1 cellular context compared by ENCODE assay signal in the genomic region with DNA sequence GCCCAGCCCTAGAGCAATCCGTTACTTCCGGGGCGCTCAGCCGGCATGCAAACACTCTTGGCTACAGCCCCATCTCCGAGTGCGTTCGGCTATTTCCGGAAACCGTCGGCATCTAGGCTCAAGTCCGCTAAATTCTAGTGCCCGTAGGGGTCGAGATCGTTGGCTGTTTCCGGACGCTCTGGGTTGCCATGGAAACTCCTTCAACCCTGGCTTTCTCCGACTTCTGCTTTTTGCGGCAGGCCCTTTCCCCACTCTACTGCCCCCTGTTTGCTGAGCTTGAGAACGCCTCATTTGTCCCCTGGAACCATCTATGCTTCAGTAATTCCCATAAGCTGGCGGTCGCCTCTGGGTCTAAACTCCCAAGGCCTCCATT.
TF ChIP-seq lines count a peak whose summit lies in the region.

No MANE protein-coding gene starts in this region.

TF ChIP-seq in K562, 482 proteins besides CTCF, POLR2A, EP300 and RAD21 (continued from another document and continues in another):
- TF ChIP-seq, protein P1, sequence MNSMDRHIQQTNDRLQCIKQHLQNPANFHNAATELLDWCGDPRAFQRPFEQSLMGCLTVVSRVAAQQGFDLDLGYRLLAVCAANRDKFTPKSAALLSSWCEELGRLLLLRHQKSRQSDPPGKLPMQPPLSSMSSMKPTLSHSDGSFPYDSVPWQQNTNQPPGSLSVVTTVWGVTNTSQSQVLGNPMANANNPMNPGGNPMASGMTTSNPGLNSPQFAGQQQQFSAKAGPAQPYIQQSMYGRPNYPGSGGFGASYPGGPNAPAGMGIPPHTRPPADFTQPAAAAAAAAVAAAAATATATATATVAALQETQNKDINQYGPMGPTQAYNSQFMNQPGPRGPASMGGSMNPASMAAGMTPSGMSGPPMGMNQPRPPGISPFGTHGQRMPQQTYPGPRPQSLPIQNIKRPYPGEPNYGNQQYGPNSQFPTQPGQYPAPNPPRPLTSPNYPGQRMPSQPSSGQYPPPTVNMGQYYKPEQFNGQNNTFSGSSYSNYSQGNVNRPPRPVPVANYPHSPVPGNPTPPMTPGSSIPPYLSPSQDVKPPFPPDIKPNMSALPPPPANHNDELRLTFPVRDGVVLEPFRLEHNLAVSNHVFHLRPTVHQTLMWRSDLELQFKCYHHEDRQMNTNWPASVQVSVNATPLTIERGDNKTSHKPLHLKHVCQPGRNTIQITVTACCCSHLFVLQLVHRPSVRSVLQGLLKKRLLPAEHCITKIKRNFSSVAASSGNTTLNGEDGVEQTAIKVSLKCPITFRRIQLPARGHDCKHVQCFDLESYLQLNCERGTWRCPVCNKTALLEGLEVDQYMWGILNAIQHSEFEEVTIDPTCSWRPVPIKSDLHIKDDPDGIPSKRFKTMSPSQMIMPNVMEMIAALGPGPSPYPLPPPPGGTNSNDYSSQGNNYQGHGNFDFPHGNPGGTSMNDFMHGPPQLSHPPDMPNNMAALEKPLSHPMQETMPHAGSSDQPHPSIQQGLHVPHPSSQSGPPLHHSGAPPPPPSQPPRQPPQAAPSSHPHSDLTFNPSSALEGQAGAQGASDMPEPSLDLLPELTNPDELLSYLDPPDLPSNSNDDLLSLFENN (IDR thresholded peaks at IDR 0.05; ENCODE audit: low read depth in 2 of 2, low read length in 2 of 2), result no peak
- TF ChIP-seq, protein P2, sequence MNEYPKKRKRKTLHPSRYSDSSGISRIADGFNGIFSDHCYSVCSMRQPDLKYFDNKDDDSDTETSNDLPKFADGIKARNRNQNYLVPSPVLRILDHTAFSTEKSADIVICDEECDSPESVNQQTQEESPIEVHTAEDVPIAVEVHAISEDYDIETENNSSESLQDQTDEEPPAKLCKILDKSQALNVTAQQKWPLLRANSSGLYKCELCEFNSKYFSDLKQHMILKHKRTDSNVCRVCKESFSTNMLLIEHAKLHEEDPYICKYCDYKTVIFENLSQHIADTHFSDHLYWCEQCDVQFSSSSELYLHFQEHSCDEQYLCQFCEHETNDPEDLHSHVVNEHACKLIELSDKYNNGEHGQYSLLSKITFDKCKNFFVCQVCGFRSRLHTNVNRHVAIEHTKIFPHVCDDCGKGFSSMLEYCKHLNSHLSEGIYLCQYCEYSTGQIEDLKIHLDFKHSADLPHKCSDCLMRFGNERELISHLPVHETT (CRISPR knock-in tag; conservative IDR thresholded peaks at IDR 0.05 in 1 of 2, IDR thresholded peaks at IDR 0.05 in 1 of 2), result peak in 1 of 2 experiments; percentile 33; a peak in 1 of 4 replicates
- TF ChIP-seq HDAC1 (IDR thresholded peaks at IDR 0.05) (peak in 1 of 2 experiments; percentile 77; a peak in 2 of 4 replicates), NCOA1 (IDR thresholded peaks at IDR 0.05; ENCODE audit: low read depth) (no peak), RUNX1 (IDR thresholded peaks at IDR 0.05; ENCODE audit: low read depth) (no peak), SRSF7 (optimal IDR thresholded peaks at IDR 0.05; ENCODE audit: low read depth, low read length) (no peak), TEAD2 (tag; IDR thresholded peaks at IDR 0.05) (no peak), KDM4B (IDR thresholded peaks at IDR 0.05; ENCODE audit: borderline replicate concordance in 2 of 2, low read depth in 1 of 2) (no peak), ZNF174 (CRISPR knock-in tag; IDR thresholded peaks at IDR 0.05) (no peak), ZC3H11A (IDR thresholded peaks at IDR 0.05; ENCODE audit: low read depth, low read length) (no peak), JUN (IDR thresholded peaks at IDR 0.05; ENCODE audit: borderline replicate concordance, low read depth, low read length) (0 out of 2 replicates have a peak, but pooled peaks have one; percentile 6), JUN (CRISPR knock-in tag; IDR thresholded peaks at IDR 0.05; ENCODE audit: borderline replicate concordance) (no peak), DNMT1 (IDR thresholded peaks at IDR 0.05) (no peak), ZNF561 (CRISPR knock-in tag; conservative IDR thresholded peaks at IDR 0.05) (no peak), ZBTB8A (IDR thresholded peaks at IDR 0.05; ENCODE audit: partially characterized antibody) (no peak), ZNF695 (CRISPR knock-in tag; IDR thresholded peaks at IDR 0.05) (0 out of 2 replicates have a peak, but pooled peaks have one; percentile 28), ZFX (CRISPR knock-in tag; IDR thresholded peaks at IDR 0.05) (peak; percentile 45), MXI1 (IDR thresholded peaks at IDR 0.05; ENCODE audit: low read depth, low read length) (peak; percentile 79), CCAR2 (IDR thresholded peaks at IDR 0.05; ENCODE audit: low read depth, low read length) (no peak), HDAC2 (IDR thresholded peaks at IDR 0.05) (peak; percentile 49), RBFOX2 (IDR thresholded peaks at IDR 0.05; ENCODE audit: low read depth, low read length) (peak; percentile 60; the same call in 1 of the 2 replicates), ZNF586 (CRISPR knock-in tag; conservative IDR thresholded peaks at IDR 0.05) (no peak), ZNF444 (CRISPR knock-in tag; IDR thresholded peaks at IDR 0.05) (no peak), ZNF766 (CRISPR knock-in tag; conservative IDR thresholded peaks at IDR 0.05) (peak; percentile 38; the same call in 1 of the 2 replicates), KAT2B (IDR thresholded peaks at IDR 0.05; ENCODE audit: low read depth, low read length) (no peak), ZBTB1 (CRISPR knock-in tag; IDR thresholded peaks at IDR 0.05; ENCODE audit: borderline replicate concordance, low read depth) (no peak), GTF2E2 (tag; IDR thresholded peaks at IDR 0.05) (no peak), HNRNPL (IDR thresholded peaks at IDR 0.05; ENCODE audit: low read depth, low read length) (no peak), ILK (tag; IDR thresholded peaks at IDR 0.05; ENCODE audit: borderline replicate concordance, low read depth) (no peak), C11orf30 (IDR thresholded peaks at IDR 0.05; ENCODE audit: low read depth) (no peak), EZH2 (IDR thresholded peaks at IDR 0.05; ENCODE audit: borderline replicate concordance, low read depth, low read length) (no peak), FOXK1 (CRISPR knock-in tag; IDR thresholded peaks at IDR 0.05; ENCODE audit: borderline replicate concordance) (no peak)
- TF ChIP-seq, protein P3, sequence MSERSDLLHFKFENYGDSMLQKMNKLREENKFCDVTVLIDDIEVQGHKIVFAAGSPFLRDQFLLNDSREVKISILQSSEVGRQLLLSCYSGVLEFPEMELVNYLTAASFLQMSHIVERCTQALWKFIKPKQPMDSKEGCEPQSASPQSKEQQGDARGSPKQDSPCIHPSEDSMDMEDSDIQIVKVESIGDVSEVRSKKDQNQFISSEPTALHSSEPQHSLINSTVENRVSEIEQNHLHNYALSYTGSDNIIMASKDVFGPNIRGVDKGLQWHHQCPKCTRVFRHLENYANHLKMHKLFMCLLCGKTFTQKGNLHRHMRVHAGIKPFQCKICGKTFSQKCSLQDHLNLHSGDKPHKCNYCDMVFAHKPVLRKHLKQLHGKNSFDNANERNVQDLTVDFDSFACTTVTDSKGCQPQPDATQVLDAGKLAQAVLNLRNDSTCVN (CRISPR knock-in tag; IDR thresholded peaks at IDR 0.05), result no peak
- TF ChIP-seq, protein P4, sequence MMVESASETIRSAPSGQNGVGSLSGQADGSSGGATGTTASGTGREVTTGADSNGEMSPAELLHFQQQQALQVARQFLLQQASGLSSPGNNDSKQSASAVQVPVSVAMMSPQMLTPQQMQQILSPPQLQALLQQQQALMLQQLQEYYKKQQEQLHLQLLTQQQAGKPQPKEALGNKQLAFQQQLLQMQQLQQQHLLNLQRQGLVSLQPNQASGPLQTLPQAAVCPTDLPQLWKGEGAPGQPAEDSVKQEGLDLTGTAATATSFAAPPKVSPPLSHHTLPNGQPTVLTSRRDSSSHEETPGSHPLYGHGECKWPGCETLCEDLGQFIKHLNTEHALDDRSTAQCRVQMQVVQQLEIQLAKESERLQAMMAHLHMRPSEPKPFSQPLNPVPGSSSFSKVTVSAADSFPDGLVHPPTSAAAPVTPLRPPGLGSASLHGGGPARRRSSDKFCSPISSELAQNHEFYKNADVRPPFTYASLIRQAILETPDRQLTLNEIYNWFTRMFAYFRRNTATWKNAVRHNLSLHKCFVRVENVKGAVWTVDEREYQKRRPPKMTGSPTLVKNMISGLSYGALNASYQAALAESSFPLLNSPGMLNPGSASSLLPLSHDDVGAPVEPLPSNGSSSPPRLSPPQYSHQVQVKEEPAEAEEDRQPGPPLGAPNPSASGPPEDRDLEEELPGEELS (CRISPR knock-in tag; IDR thresholded peaks at IDR 0.05; ENCODE audit: borderline replicate concordance), result peak; percentile 18; the same call in 1 of the 2 replicates
- TF ChIP-seq, protein P5, sequence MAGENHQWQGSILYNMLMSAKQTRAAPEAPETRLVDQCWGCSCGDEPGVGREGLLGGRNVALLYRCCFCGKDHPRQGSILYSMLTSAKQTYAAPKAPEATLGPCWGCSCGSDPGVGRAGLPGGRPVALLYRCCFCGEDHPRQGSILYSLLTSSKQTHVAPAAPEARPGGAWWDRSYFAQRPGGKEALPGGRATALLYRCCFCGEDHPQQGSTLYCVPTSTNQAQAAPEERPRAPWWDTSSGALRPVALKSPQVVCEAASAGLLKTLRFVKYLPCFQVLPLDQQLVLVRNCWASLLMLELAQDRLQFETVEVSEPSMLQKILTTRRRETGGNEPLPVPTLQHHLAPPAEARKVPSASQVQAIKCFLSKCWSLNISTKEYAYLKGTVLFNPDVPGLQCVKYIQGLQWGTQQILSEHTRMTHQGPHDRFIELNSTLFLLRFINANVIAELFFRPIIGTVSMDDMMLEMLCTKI (IDR thresholded peaks at IDR 0.05; ENCODE audit: partially characterized antibody), result no peak
- TF ChIP-seq, protein P6, sequence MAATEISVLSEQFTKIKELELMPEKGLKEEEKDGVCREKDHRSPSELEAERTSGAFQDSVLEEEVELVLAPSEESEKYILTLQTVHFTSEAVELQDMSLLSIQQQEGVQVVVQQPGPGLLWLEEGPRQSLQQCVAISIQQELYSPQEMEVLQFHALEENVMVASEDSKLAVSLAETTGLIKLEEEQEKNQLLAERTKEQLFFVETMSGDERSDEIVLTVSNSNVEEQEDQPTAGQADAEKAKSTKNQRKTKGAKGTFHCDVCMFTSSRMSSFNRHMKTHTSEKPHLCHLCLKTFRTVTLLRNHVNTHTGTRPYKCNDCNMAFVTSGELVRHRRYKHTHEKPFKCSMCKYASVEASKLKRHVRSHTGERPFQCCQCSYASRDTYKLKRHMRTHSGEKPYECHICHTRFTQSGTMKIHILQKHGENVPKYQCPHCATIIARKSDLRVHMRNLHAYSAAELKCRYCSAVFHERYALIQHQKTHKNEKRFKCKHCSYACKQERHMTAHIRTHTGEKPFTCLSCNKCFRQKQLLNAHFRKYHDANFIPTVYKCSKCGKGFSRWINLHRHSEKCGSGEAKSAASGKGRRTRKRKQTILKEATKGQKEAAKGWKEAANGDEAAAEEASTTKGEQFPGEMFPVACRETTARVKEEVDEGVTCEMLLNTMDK (IDR thresholded peaks at IDR 0.05; ENCODE audit: borderline replicate concordance, insufficient read depth, low read depth, low read length, poor library complexity, severe bottlenecking), result peak; percentile 92
- TF ChIP-seq, protein P7, sequence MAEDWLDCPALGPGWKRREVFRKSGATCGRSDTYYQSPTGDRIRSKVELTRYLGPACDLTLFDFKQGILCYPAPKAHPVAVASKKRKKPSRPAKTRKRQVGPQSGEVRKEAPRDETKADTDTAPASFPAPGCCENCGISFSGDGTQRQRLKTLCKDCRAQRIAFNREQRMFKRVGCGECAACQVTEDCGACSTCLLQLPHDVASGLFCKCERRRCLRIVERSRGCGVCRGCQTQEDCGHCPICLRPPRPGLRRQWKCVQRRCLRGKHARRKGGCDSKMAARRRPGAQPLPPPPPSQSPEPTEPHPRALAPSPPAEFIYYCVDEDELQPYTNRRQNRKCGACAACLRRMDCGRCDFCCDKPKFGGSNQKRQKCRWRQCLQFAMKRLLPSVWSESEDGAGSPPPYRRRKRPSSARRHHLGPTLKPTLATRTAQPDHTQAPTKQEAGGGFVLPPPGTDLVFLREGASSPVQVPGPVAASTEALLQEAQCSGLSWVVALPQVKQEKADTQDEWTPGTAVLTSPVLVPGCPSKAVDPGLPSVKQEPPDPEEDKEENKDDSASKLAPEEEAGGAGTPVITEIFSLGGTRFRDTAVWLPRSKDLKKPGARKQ (CRISPR knock-in tag; IDR thresholded peaks at IDR 0.05), result no peak
- TF ChIP-seq, protein P8, sequence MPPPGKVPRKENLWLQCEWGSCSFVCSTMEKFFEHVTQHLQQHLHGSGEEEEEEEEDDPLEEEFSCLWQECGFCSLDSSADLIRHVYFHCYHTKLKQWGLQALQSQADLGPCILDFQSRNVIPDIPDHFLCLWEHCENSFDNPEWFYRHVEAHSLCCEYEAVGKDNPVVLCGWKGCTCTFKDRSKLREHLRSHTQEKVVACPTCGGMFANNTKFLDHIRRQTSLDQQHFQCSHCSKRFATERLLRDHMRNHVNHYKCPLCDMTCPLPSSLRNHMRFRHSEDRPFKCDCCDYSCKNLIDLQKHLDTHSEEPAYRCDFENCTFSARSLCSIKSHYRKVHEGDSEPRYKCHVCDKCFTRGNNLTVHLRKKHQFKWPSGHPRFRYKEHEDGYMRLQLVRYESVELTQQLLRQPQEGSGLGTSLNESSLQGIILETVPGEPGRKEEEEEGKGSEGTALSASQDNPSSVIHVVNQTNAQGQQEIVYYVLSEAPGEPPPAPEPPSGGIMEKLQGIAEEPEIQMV (tag; conservative IDR thresholded peaks at IDR 0.05; ENCODE audit: low read depth), result no peak
- TF ChIP-seq, protein P9, sequence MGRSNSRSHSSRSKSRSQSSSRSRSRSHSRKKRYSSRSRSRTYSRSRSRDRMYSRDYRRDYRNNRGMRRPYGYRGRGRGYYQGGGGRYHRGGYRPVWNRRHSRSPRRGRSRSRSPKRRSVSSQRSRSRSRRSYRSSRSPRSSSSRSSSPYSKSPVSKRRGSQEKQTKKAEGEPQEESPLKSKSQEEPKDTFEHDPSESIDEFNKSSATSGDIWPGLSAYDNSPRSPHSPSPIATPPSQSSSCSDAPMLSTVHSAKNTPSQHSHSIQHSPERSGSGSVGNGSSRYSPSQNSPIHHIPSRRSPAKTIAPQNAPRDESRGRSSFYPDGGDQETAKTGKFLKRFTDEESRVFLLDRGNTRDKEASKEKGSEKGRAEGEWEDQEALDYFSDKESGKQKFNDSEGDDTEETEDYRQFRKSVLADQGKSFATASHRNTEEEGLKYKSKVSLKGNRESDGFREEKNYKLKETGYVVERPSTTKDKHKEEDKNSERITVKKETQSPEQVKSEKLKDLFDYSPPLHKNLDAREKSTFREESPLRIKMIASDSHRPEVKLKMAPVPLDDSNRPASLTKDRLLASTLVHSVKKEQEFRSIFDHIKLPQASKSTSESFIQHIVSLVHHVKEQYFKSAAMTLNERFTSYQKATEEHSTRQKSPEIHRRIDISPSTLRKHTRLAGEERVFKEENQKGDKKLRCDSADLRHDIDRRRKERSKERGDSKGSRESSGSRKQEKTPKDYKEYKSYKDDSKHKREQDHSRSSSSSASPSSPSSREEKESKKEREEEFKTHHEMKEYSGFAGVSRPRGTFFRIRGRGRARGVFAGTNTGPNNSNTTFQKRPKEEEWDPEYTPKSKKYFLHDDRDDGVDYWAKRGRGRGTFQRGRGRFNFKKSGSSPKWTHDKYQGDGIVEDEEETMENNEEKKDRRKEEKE (IDR thresholded peaks at IDR 0.05; ENCODE audit: borderline replicate concordance in 1 of 2, control insufficient read depth in 1 of 2, low read depth in 2 of 2, low read length in 1 of 2), result no peak
- TF ChIP-seq, protein P10, sequence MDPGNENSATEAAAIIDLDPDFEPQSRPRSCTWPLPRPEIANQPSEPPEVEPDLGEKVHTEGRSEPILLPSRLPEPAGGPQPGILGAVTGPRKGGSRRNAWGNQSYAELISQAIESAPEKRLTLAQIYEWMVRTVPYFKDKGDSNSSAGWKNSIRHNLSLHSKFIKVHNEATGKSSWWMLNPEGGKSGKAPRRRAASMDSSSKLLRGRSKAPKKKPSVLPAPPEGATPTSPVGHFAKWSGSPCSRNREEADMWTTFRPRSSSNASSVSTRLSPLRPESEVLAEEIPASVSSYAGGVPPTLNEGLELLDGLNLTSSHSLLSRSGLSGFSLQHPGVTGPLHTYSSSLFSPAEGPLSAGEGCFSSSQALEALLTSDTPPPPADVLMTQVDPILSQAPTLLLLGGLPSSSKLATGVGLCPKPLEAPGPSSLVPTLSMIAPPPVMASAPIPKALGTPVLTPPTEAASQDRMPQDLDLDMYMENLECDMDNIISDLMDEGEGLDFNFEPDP (CRISPR knock-in tag; IDR thresholded peaks at IDR 0.05), result no peak
